Comparison of ENCODE assay signal across 8 cellular contexts in genomic region chr4:185425600-185426352, GRCh38.
DNase-seq lines count a peak whose midpoint lies in the region; ATAC-seq, FAIRE-seq and TF ChIP-seq lines count a peak whose summit lies in the region.

A gene with protein sequence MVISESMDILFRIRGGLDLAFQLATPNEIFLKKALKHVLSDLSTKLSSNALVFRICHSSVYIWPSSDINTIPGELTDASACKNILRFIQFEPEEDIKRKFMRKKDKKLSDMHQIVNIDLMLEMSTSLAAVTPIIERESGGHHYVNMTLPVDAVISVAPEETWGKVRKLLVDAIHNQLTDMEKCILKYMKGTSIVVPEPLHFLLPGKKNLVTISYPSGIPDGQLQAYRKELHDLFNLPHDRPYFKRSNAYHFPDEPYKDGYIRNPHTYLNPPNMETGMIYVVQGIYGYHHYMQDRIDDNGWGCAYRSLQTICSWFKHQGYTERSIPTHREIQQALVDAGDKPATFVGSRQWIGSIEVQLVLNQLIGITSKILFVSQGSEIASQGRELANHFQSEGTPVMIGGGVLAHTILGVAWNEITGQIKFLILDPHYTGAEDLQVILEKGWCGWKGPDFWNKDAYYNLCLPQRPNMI (minus strand): TSS chr4:185425964. CDS start chr4:185425868, 96 bp downstream.

- H3K9ac ChIP-seq in HUES6 (ENCODE audit: low read length) (peak within 1 kb of the TSS; percentile 100), OCI-LY1 (ENCODE audit: low read length) (peak within 1 kb of the TSS; percentile 74)

- H3K27me3 ChIP-seq in HUES6 (ENCODE audit: control insufficient read depth, insufficient read depth, low read length) (no peaks in the 10 kb centered on the region), OCI-LY1 (ENCODE audit: insufficient read depth, low read length) (no peaks in the 10 kb centered on the region)

- peak within 1 kb of the TSS; percentile 83 for H3K4me2 ChIP-seq in OCI-LY1 (ENCODE audit: low read length)

- no peaks in the 10 kb centered on the region for H3K9me2 ChIP-seq in OCI-LY1 (ENCODE audit: low read depth, low read length)

- no peak for FAIRE-seq in D721Med (lab: Jason Lieb, UNC)

- H3K4me1 ChIP-seq in HUES6 (ENCODE audit: control insufficient read depth, insufficient read depth, low read length) (peaks cover 5% of the 10 kb centered on the region; the same call in 1 of the 2 replicates), OCI-LY1 (ENCODE audit: insufficient read depth, low read length, severe bottlenecking) (peaks cover 19% of the 10 kb centered on the region)

- H4K20me1 ChIP-seq in OCI-LY1 (ENCODE audit: insufficient read depth, low read length), result no peaks in the 10 kb centered on the region

- peak within 1 kb of the TSS; percentile 97 for H3K27ac ChIP-seq in HUES6 (ENCODE audit: low read depth, low read length)
- H3K27ac ChIP-seq in OCI-LY1 (ENCODE audit: low read depth, low read length, poor library complexity, severe bottlenecking), result peak within 1 kb of the TSS; percentile 51

- TF ChIP-seq CTCF in D721Med (IDR thresholded peaks at IDR 0.05; ENCODE audit: insufficient read depth, missing control alignments) (no peak), OCI-LY1 (IDR thresholded peaks at IDR 0.05; ENCODE audit: low read length) (no peak)

- 0 out of 2 replicates have a peak, but pooled peaks cover 7% of the 10 kb centered on the region for H3K79me2 ChIP-seq in OCI-LY1 (ENCODE audit: insufficient read depth, low read length)

- H2AFZ ChIP-seq in OCI-LY1 (ENCODE audit: low read length), result 0 out of 2 replicates have a peak within 1 kb of the TSS, but pooled peaks have one; percentile 17

- no peaks in the 10 kb centered on the region for H3F3A ChIP-seq in OCI-LY1 (ENCODE audit: insufficient read depth, low read length)

- peak; percentile 71 for DNase-seq in D721Med (ENCODE audit: insufficient read length, low spot score)
- DNase-seq in activated T-cell treated with anti-CD3 and anti-CD28 coated beads for 1 hour (ENCODE audit: low read depth), result peak; percentile 83
- peak; percentile 49 for DNase-seq in epidermal melanocyte (ENCODE audit: insufficient read length, low spot score)
- DNase-seq in midbrain (lab: John Stamatoyannopoulos, UW), result peak; percentile 92
- DNase-seq in stimulated activated CD8-positive, alpha-beta memory T cell treated with anti-CD3 and anti-CD28 coated beads, Interleukin-15, amount 100 ng/mL, for 48 hours (ENCODE audit: low read depth in 2 of 2), result peak; percentile 71 to 84

- ATAC-seq in GM21447 (IDR thresholded peaks at IDR 0.05; ENCODE audit: unreplicated experiment), result peak; percentile 93

- peak within 1 kb of the TSS; percentile 77 for H3K4me3 ChIP-seq in HUES6 (ENCODE audit: low read depth, low read length)
- H3K4me3 ChIP-seq in OCI-LY1 (ENCODE audit: low read depth, low read length, poor library complexity, severe bottlenecking), result peak within 1 kb of the TSS; percentile 74

- H3K36me3 ChIP-seq in HUES6 (ENCODE audit: control insufficient read depth, insufficient read depth, low read length), result peaks cover 5% of the 10 kb centered on the region; the same call in 1 of the 2 replicates
- H3K36me3 ChIP-seq in OCI-LY1 (ENCODE audit: insufficient read depth, low read length), result peaks cover 16% of the 10 kb centered on the region

- H3K9me3 ChIP-seq in HUES6 (ENCODE audit: control insufficient read depth, insufficient read depth, low read depth, low read length) (no peaks in the 10 kb centered on the region), OCI-LY1 (ENCODE audit: low read length) (no peaks in the 10 kb centered on the region)

Comparison
In these comparisons a context has a peak if more than half of its experiments do, and no peak if none do; other contexts are left out.
1. Peak in every context shown above with its lines: DNase-seq, ATAC-seq, H3K4me3 ChIP-seq and H3K27ac ChIP-seq.